Comparison of ENCODE assay signal across 20 cellular contexts in genomic region chr3:109396811-109397210, GRCh38. TPM values are rescaled to one million over a fixed set of nuclear protein-coding genes. Genes with fewer than 3 reads are reported as not detected.
DNase-seq lines count a peak whose midpoint lies in the region; ATAC-seq, FAIRE-seq and TF ChIP-seq lines count a peak whose summit lies in the region.
"Had no signal": no experiment of that assay in that cellular context is flagged by ENCODE, and none has a peak within 500 bp of the region (broad histone marks: within the 10 kb centered on the region; RNA-seq: fewer than 3 reads in every experiment).

No MANE protein-coding gene starts in this region.

- peaks cover 5% of the 10 kb centered on the region for H3K79me1 ChIP-seq in trophoblast cell (ENCODE audit: low read length)

- no peaks in the 10 kb centered on the region for H3K9me3 Mint-ChIP-seq in naive thymus-derived CD4-positive, alpha-beta T cell

- no peak overlapping the region for H3K4me3 Mint-ChIP-seq in naive thymus-derived CD4-positive, alpha-beta T cell
- H3K4me3 Mint-ChIP-seq: HFFc6 had no signal

- ATAC-seq in A549: no peak
- ATAC-seq in left lung: peak; percentile 83
- ATAC-seq in GM21390 (IDR thresholded peaks at IDR 0.05; ENCODE audit: unreplicated experiment): no peak
- ATAC-seq in naive thymus-derived CD4-positive, alpha-beta T cell: no peak
- ATAC-seq: PC-3 had no signal

- no peak overlapping the region for H3K4me3 ChIP-seq in A549
- no peak overlapping the region for H3K4me3 ChIP-seq in astrocyte of the cerebellum (ENCODE audit: low read depth, low read length)
- H3K4me3 ChIP-seq in left lung: no peak overlapping the region
- no peak overlapping the region for H3K4me3 ChIP-seq in trophoblast cell (ENCODE audit: low read depth, low read length)
- H3K4me3 ChIP-seq in naive thymus-derived CD4-positive, alpha-beta T cell (ENCODE audit: low read length): no peak overlapping the region
- H3K4me3 ChIP-seq: BLaER1 treated with 17β-estradiol and CSF1 and Interleukin-3, amounts not matched to agents 10 nM and 100 nM; SJCRH30 had no signal

- no peak for TF ChIP-seq RAD21 in A549 (conservative IDR thresholded peaks at IDR 0.05 in 1 of 2, IDR thresholded peaks at IDR 0.05 in 1 of 2)

- no peaks in the 10 kb centered on the region for H3K4me1 Mint-ChIP-seq in naive thymus-derived CD4-positive, alpha-beta T cell

- DNase-seq in A549 (ENCODE audit: low read depth in 1 of 2, low spot score in 1 of 2) (no peak), astrocyte of the cerebellum (ENCODE audit: low read depth) (peak; percentile 26), left lung (no peak), trophoblast cell (peak; percentile 19 to 81), NCI-H82 (lab: John Stamatoyannopoulos, UW) (no peak), RKO (ENCODE audit: low spot score) (no peak)
- DNase-seq in naive thymus-derived CD4-positive, alpha-beta T cell: no peak
- DNase-seq: 8988T, DMS 273 treated with DMSO at 0.1 percent for 48 hours, GF-D8, HFFc6, KBM-7, NCI-H1436 treated with DMSO at 0.1 percent for 48 hours, NCI-H2107, PC-3, SJCRH30 had no signal

- no peak overlapping the region for H4K12ac ChIP-seq in trophoblast cell (ENCODE audit: low read depth, low read length)

- H3K9me3 ChIP-seq in A549 (no peaks in the 10 kb centered on the region), left lung (no peaks in the 10 kb centered on the region), trophoblast cell (ENCODE audit: insufficient read depth, low read depth, low read length) (no peaks in the 10 kb centered on the region)
- no peaks in the 10 kb centered on the region for H3K9me3 ChIP-seq in naive thymus-derived CD4-positive, alpha-beta T cell (ENCODE audit: control insufficient read depth in 2 of 3, low read length in 3 of 3)
- H3K9me3 ChIP-seq: SJCRH30 had no signal

- H2AK5ac ChIP-seq in trophoblast cell (ENCODE audit: low read length): no peak overlapping the region

- no peaks in the 10 kb centered on the region for H3K36me3 ChIP-seq in left lung
- H3K36me3 ChIP-seq in trophoblast cell (ENCODE audit: control insufficient read depth in 1 of 2, insufficient read depth in 2 of 2, low read length in 2 of 2): no peaks in the 10 kb centered on the region
- no peaks in the 10 kb centered on the region for H3K36me3 ChIP-seq in naive thymus-derived CD4-positive, alpha-beta T cell (ENCODE audit: control insufficient read depth in 2 of 3, insufficient read depth in 3 of 3, low read length in 3 of 3)
- H3K36me3 ChIP-seq: BLaER1 treated with 17β-estradiol and CSF1 and Interleukin-3, amounts not matched to agents 10 nM and 100 nM; SJCRH30 had no signal

- no peak overlapping the region for H2AFZ ChIP-seq in trophoblast cell (ENCODE audit: insufficient read depth, low read length, poor library complexity)

- H3K36me3 Mint-ChIP-seq in naive thymus-derived CD4-positive, alpha-beta T cell: no peaks in the 10 kb centered on the region

- CTCF ChIA-PET in A549 (lab: Yijun Ruan, JAX): interaction anchor here (0.7 to 4.8 kb wide), 7 partner anchors 12 to 373 kb away, joined by 3 to 28 read pairs (median 4); no protein-coding TSS in a partner anchor
- CTCF ChIA-PET in naive thymus-derived CD4-positive, alpha-beta T cell (lab: Charles Lee): no interaction called here

- no peak overlapping the region for H3K4ac ChIP-seq in trophoblast cell (ENCODE audit: low read depth, low read length)

- H3K27me3 Mint-ChIP-seq in naive thymus-derived CD4-positive, alpha-beta T cell: no peaks in the 10 kb centered on the region

- H2BK5ac ChIP-seq in trophoblast cell (ENCODE audit: low read depth, low read length, poor library complexity): no peak overlapping the region

- no peaks in the 10 kb centered on the region for H3K79me2 ChIP-seq in trophoblast cell (ENCODE audit: control insufficient read depth, insufficient read depth, low read length, poor library complexity)

- POLR2A ChIA-PET in A549 (lab: Yijun Ruan, JAX): no interaction called here
- POLR2A ChIA-PET in naive thymus-derived CD4-positive, alpha-beta T cell (lab: Charles Lee): no interaction called here

- no peak for FAIRE-seq in A549 (lab: Jason Lieb, UNC)
- FAIRE-seq: GM12891, GM18507 had no signal

- no peak for TF ChIP-seq POLR2A in A549 (IDR thresholded peaks at IDR 0.05; ENCODE audit: low read length)

- H4K8ac ChIP-seq in trophoblast cell (ENCODE audit: low read depth, low read length): no peak overlapping the region

- no peak overlapping the region for H3K14ac ChIP-seq in trophoblast cell (ENCODE audit: low read length)

- intact Hi-C loops in left lung (cut with DNase I): no loop called here
- intact Hi-C loops in naive thymus-derived CD4-positive, alpha-beta T cell (cut with micrococcal nuclease): no loop called here

- no peak overlapping the region for H4K91ac ChIP-seq in trophoblast cell (ENCODE audit: low read depth, low read length)

- H3K4me1 ChIP-seq in A549 (no peaks in the 10 kb centered on the region), left lung (no peaks in the 10 kb centered on the region), trophoblast cell (ENCODE audit: control insufficient read depth in 1 of 2, insufficient read depth in 2 of 2, low read length in 2 of 2) (peaks cover 0 to 2% of the 10 kb centered on the region in 2 experiments)
- no peaks in the 10 kb centered on the region for H3K4me1 ChIP-seq in naive thymus-derived CD4-positive, alpha-beta T cell (ENCODE audit: control insufficient read depth in 2 of 2, insufficient read depth in 2 of 2, low read length in 2 of 2)
- H3K4me1 ChIP-seq: SJCRH30 had no signal

- no peak overlapping the region for H3K27ac Mint-ChIP-seq in naive thymus-derived CD4-positive, alpha-beta T cell
- H3K27ac Mint-ChIP-seq: HFFc6 had no signal

- H3K23ac ChIP-seq in trophoblast cell (ENCODE audit: low read length): no peak overlapping the region

- H3K9ac ChIP-seq in trophoblast cell (ENCODE audit: low read length): no peak overlapping the region
- H3K9ac ChIP-seq: BLaER1 treated with 17β-estradiol and CSF1 and Interleukin-3, amounts not matched to agents 10 nM and 100 nM had no signal

- TF ChIP-seq CTCF in A549 (IDR thresholded peaks at IDR 0.05): no peak
- TF ChIP-seq CTCF in astrocyte of the cerebellum (IDR thresholded peaks at IDR 0.05; ENCODE audit: low read depth, low read length, missing control alignments): no peak
- no peak for TF ChIP-seq CTCF in left lung (IDR thresholded peaks at IDR 0.05)

- no peak overlapping the region for H2BK120ac ChIP-seq in trophoblast cell (ENCODE audit: insufficient read depth, low read length, poor library complexity)

- 62% methylated on average over 3 of the region's 3 CpGs for WGBS in A549 (ENCODE audit: missing lambda C conversion rate)
- WGBS in trophoblast cell (ENCODE audit: extremely low coverage, insufficient coverage, insufficient read length): no CpG with 5 or more reads among the region's 3 CpGs

- in situ Hi-C loops in astrocyte of the cerebellum (cut with HindIII; ENCODE audit: low sequenced_read_pairs): no loop called here

- H3K4me2 ChIP-seq in A549: peak overlapping the region; percentile 3; the same call in 1 of the 3 replicates
- no peak overlapping the region for H3K4me2 ChIP-seq in trophoblast cell (ENCODE audit: low read length)
- H3K4me2 ChIP-seq: BLaER1 treated with 17β-estradiol and CSF1 and Interleukin-3, amounts not matched to agents 10 nM and 100 nM had no signal

- H3K18ac ChIP-seq in trophoblast cell (ENCODE audit: low read length): no peak overlapping the region

- H3K27me3 ChIP-seq in left lung: no peaks in the 10 kb centered on the region
- no peaks in the 10 kb centered on the region for H3K27me3 ChIP-seq in trophoblast cell (ENCODE audit: insufficient read depth, low read length)
- H3K27me3 ChIP-seq in naive thymus-derived CD4-positive, alpha-beta T cell (ENCODE audit: control insufficient read depth in 2 of 2, insufficient read depth in 2 of 2, low read length in 2 of 2): no peaks in the 10 kb centered on the region
- H3K27me3 ChIP-seq: BLaER1 treated with 17β-estradiol and CSF1 and Interleukin-3, amounts not matched to agents 10 nM and 100 nM; SJCRH30 had no signal

- H3K27ac ChIP-seq in A549: no peak overlapping the region
- no peak overlapping the region for H3K27ac ChIP-seq in left lung
- no peak overlapping the region for H3K27ac ChIP-seq in trophoblast cell (ENCODE audit: low read depth, low read length)
- no peak overlapping the region for H3K27ac ChIP-seq in naive thymus-derived CD4-positive, alpha-beta T cell (ENCODE audit: low read depth, low read length)
- H3K27ac ChIP-seq: BLaER1 treated with 17β-estradiol and CSF1 and Interleukin-3, amounts not matched to agents 10 nM and 100 nM; SJCRH30 had no signal

- H2BK12ac ChIP-seq in trophoblast cell (ENCODE audit: low read length): no peak overlapping the region

- no peak for TF ChIP-seq EP300 in A549 (IDR thresholded peaks at IDR 0.05)

TF ChIP-seq in A549, 52 proteins besides CTCF, POLR2A, EP300 and RAD21:
- no peak for TF ChIP-seq E2F6 (IDR thresholded peaks at IDR 0.05; ENCODE audit: borderline replicate concordance, low read depth)
- TF ChIP-seq MAFK (IDR thresholded peaks at IDR 0.05; ENCODE audit: partially characterized antibody): no peak
- no peak for TF ChIP-seq HDAC2 (IDR thresholded peaks at IDR 0.05)
- TF ChIP-seq RARB (CRISPR knock-in tag; IDR thresholded peaks at IDR 0.05): no peak
- TF ChIP-seq FOSL2 (IDR thresholded peaks at IDR 0.05): no peak
- no peak for TF ChIP-seq FOSL2 (CRISPR knock-in tag; IDR thresholded peaks at IDR 0.05)

RNA-seq across cellular contexts. Expression of gene DPPA4, which starts 59.5 kb away (rescaled TPM):
- not detected in 2 replicates for polyA plus RNA-seq in A549 (2011; rRNA removed)
- polyA plus RNA-seq in A549 (2012; cell fraction: cytosol; rRNA removed): not detected in 2 replicates
- polyA plus RNA-seq in A549 (2012; cell fraction: nucleus; rRNA removed): not detected in 2 replicates
- not detected in 3 replicates for polyA plus RNA-seq in A549 (2017; fragmentation: RNase III; extraction: RNeasy Plus Mini Kit Qiagen cat#74134 plus additional on column Dnase treatment)
- not detected in 2 replicates for polyA minus RNA-seq in A549 (2011; rRNA and poly(A)+ RNA removed)
- total RNA-seq in left lung: under 1 TPM in 1 of 2 donors, not detected in 1; 0.16 TPM
- polyA plus RNA-seq in trophoblast cell (2013): 29.0 and 30.3 TPM in 2 replicates
- total RNA-seq in naive thymus-derived CD4-positive, alpha-beta T cell: 1 to 10 TPM in 1 of 5 experiments, under 1 TPM in 3, not detected in 1; 0.19 to 3.7 (median 0.59) TPM
- 1 to 10 TPM; 2.2 to 4.0 TPM for polyA plus RNA-seq in naive thymus-derived CD4-positive, alpha-beta T cell
- total RNA-seq: PC-3, SJCRH30 had no signal

Comparison
In these comparisons a context has a peak if more than half of its experiments do, and no peak if none do; other contexts are left out.
1. DNase-seq: peak in astrocyte of the cerebellum (single experiment) and trophoblast cell (2 of 2); none in A549 (0 of 2), left lung (0 of 2), NCI-H82 (single experiment), naive thymus-derived CD4-positive, alpha-beta T cell (0 of 9) and RKO (single experiment).